Comparison of ENCODE assay signal across 8 cellular contexts in the genomic region with DNA sequence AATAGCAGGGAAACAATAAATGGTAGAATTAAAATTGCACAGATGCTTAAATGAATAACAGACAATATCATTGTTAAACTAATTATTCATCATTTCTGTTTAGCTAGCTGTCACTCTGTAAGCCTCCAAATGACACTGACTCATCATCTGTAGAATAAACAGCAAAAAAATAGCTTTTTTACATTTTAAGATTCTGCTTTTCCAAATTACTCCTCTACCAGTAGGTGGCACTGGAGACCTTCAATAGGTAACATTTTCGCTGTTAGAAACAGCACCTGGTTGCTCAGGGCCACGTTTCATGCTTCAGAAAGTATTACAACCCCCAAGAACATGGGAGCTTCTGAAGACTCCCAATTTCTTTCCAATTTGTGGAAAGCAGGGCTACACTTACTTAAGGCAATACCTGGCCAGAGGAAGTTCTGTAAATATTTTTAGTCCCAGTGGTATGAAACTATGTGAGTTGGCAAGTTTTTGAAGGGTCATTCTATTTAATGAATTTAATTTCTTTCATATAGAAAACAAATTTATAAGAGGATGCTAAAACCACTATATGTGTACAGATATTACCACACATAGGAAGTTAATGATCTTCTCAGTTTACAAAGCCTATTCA. TPM values are rescaled to one million over a fixed set of nuclear protein-coding genes. Genes with fewer than 3 reads are reported as not detected.
DNase-seq lines count a peak whose midpoint lies in the region; ATAC-seq, FAIRE-seq and TF ChIP-seq lines count a peak whose summit lies in the region.

No MANE protein-coding gene starts in this region.

- H3K9ac ChIP-seq in neural cell (ENCODE audit: low read length), result no peak overlapping the region

- DNase-seq in SHP77 (lab: John Stamatoyannopoulos, UW), result peak; percentile 4 to 34
- DNase-seq in SHP77 treated with DMSO at 0.1 percent for 48 hours (lab: John Stamatoyannopoulos, UW), result no peak
- DNase-seq in GM20000 (ENCODE audit: low spot score), result peak; percentile 24
- peak; percentile 46 for DNase-seq in KBM-7
- peak; percentile 37 for DNase-seq in RCC 7860 (ENCODE audit: low spot score)
- peak; percentile 78 for DNase-seq in dermis blood vessel endothelial cell

- H3K27me3 ChIP-seq in neural cell (ENCODE audit: insufficient read depth, low read depth, low read length), result no peaks in the 10 kb centered on the region

- TF ChIP-seq EP300 in neural cell (conservative IDR thresholded peaks at IDR 0.05; ENCODE audit: poor library complexity, severe bottlenecking), result no peak

- no peak overlapping the region for H2AFZ ChIP-seq in neural cell (ENCODE audit: low read depth, low read length)

- H3K4me2 ChIP-seq in neural cell (ENCODE audit: low read length), result no peak overlapping the region

- H3K36me3 ChIP-seq in neural cell (ENCODE audit: insufficient read depth, low read length), result no peaks in the 10 kb centered on the region

- H3K4me3 ChIP-seq in neural cell (ENCODE audit: low read length), result no peak overlapping the region

- in situ Hi-C loops in KBM-7 (cut with MboI; ENCODE audit: low pct_unique_long_range_greater_than_20kb, low sequenced_read_pairs), result no loop called here

- no peaks in the 10 kb centered on the region for H3K9me2 ChIP-seq in neural cell (ENCODE audit: insufficient read depth, low read length)

- no peak overlapping the region for H3K27ac ChIP-seq in neural cell (ENCODE audit: low read length)

- ATAC-seq in GM21825 (IDR thresholded peaks at IDR 0.05; ENCODE audit: unreplicated experiment), result no peak

- TF ChIP-seq CTCF in GM20000 (IDR thresholded peaks at IDR 0.05; ENCODE audit: extremely low read depth, missing control alignments), result peak; percentile 83
- TF ChIP-seq CTCF in neural cell (IDR thresholded peaks at IDR 0.05; ENCODE audit: poor library complexity, severe bottlenecking), result peak; percentile 90

- peak; percentile 90 for TF ChIP-seq RAD21 in neural cell (conservative IDR thresholded peaks at IDR 0.05)

- FAIRE-seq in RCC 7860 (lab: Jason Lieb, UNC), result no peak

- H3K79me2 ChIP-seq in neural cell (replicated peaks; ENCODE audit: insufficient read depth, low read length), result no peaks in the 10 kb centered on the region

- H3F3A ChIP-seq in neural cell (ENCODE audit: insufficient read depth, low read length, poor library complexity, severe bottlenecking), result no peaks in the 10 kb centered on the region

- no peaks in the 10 kb centered on the region for H4K20me1 ChIP-seq in neural cell (ENCODE audit: insufficient read depth)

- H3K9me3 ChIP-seq in neural cell (ENCODE audit: low read length), result no peaks in the 10 kb centered on the region

TF ChIP-seq in neural cell, 6 proteins besides CTCF, POLR2A, EP300 and RAD21:
- TF ChIP-seq REST (IDR thresholded peaks at IDR 0.05; ENCODE audit: borderline replicate concordance), result no peak
- TF ChIP-seq MXI1 (conservative IDR thresholded peaks at IDR 0.05; ENCODE audit: poor library complexity, severe bottlenecking), result peak; percentile 27
- TF ChIP-seq SMC3 (conservative IDR thresholded peaks at IDR 0.05; ENCODE audit: poor library complexity), result peak; percentile 86
- no peak for TF ChIP-seq POLR2AphosphoS5 (IDR thresholded peaks at IDR 0.05)

RNA-seq across cellular contexts. Expression of gene TTN, which starts 45.4 kb away (rescaled TPM):
- 1.5 and 1.8 TPM in 2 replicates for total RNA-seq in dermis blood vessel endothelial cell
- 0.10 and 0.16 TPM in 2 replicates for polyA plus RNA-seq in neural cell
- 1.7 and 2.3 TPM in 2 replicates for polyA minus RNA-seq in neural cell
